In genomic region chr17:71921726-71922320, GRCh38 we compare ENCODE assay signal across 13 cellular contexts.
DNase-seq lines count a peak whose midpoint lies in the region; ATAC-seq and TF ChIP-seq lines count a peak whose summit lies in the region.
"Had no signal": no experiment of that assay in that cellular context is flagged by ENCODE, and none has a peak within 500 bp of the region (broad histone marks: within the 10 kb centered on the region; RNA-seq: fewer than 3 reads in every experiment).

No MANE protein-coding gene starts in this region.

- peak overlapping the region; percentile 63 for H3K9ac ChIP-seq in mammary epithelial cell (ENCODE audit: insufficient read depth, low read length)

- H3K4me1 ChIP-seq in mammary epithelial cell (ENCODE audit: insufficient read depth, low read length) = peaks cover 21% of the 10 kb centered on the region
- peaks cover 6% of the 10 kb centered on the region for H3K4me1 ChIP-seq in psoas muscle
- H3K4me1 ChIP-seq: vagina had no signal

- no peaks in the 10 kb centered on the region for H4K20me1 ChIP-seq in mammary epithelial cell (ENCODE audit: insufficient read depth, low read length)

- DNase-seq in activated T-cell treated with anti-CD3 and anti-CD28 coated beads, Interleukin-2, amount 50 U/mL, for 4 hours = no peak
- no peak for DNase-seq in activated T-cell treated with anti-CD3 and anti-CD28 coated beads, Interleukin-2, amount 50 U/mL, for 48 hours
- DNase-seq in HT1080 (ENCODE audit: low read depth) (peak; percentile 18), mammary epithelial cell (peak; percentile 85), psoas muscle (no peak), NCI-H2227 treated with DMSO at 0.1 percent for 48 hours (lab: John Stamatoyannopoulos, UW) (no peak), left lobe of liver (ENCODE audit: low spot score) (no peak), KG1 (lab: John Stamatoyannopoulos, UW) (no peak)
- DNase-seq: GF-D8, NCI-H1092 treated with DMSO at 0.1 percent for 48 hours, NCI-H526 treated with DMSO at 0.1 percent for 48 hours had no signal

- in situ Hi-C loops in mammary epithelial cell (cut with MboI; ENCODE audit: low sequenced_read_pairs in 2 of 2) = no loop called here

- peak; percentile 66 for ATAC-seq in activated T-cell treated with anti-CD3 and anti-CD28 coated beads, Interleukin-2, amount 50 U/mL, for 4 hours
- ATAC-seq in psoas muscle (no peak), left lobe of liver (no peak)

- H3K9me3 ChIP-seq in mammary epithelial cell (replicated peaks; ENCODE audit: insufficient read depth, low read length) = no peaks in the 10 kb centered on the region
- no peaks in the 10 kb centered on the region for H3K9me3 ChIP-seq in psoas muscle
- H3K9me3 ChIP-seq: neutrophil, vagina had no signal

- CTCF ChIA-PET in mammary epithelial cell (lab: Charles Lee; ENCODE audit: low non-redundant PET) = no interaction called here

- H3K36me3 ChIP-seq in mammary epithelial cell (ENCODE audit: insufficient read depth, low read length) (no peaks in the 10 kb centered on the region), psoas muscle (ENCODE audit: insufficient read depth in 1 of 2, low read depth in 1 of 2) (no peaks in the 10 kb centered on the region)
- H3K36me3 ChIP-seq: neutrophil, vagina had no signal

- dilution Hi-C loops in mammary epithelial cell (cut with HindIII; ENCODE audit: low sequenced_read_pairs) = no loop called here

- no peaks in the 10 kb centered on the region for H3K27me3 Mint-ChIP-seq in activated T-cell treated with anti-CD3 and anti-CD28 coated beads, Interleukin-2, amount 50 U/mL, for 4 hours (ENCODE audit: low read depth)

- TF ChIP-seq CTCF in mammary epithelial cell (conservative IDR thresholded peaks at IDR 0.05 in 1 of 2, IDR thresholded peaks at IDR 0.05 in 1 of 2; ENCODE audit: extremely low read depth in 1 of 2, insufficient read depth in 1 of 2, low read depth in 1 of 2, low read length in 2 of 2) = no peak
- no peak for TF ChIP-seq CTCF in psoas muscle (IDR thresholded peaks at IDR 0.05)

- no peaks in the 10 kb centered on the region for H3K36me3 Mint-ChIP-seq in activated T-cell treated with anti-CD3 and anti-CD28 coated beads, Interleukin-2, amount 50 U/mL, for 4 hours (ENCODE audit: insufficient read depth)

- H3K27ac ChIP-seq in mammary epithelial cell (ENCODE audit: insufficient read depth, low read depth, low read length) (peak overlapping the region; percentile 93), psoas muscle (peak overlapping the region; percentile 38)
- H3K27ac ChIP-seq: neutrophil, vagina had no signal

- H2AFZ ChIP-seq in mammary epithelial cell (ENCODE audit: low read depth, low read length) = peak overlapping the region; percentile 41

- WGBS in mammary epithelial cell (ENCODE audit: low coverage, missing lambda C conversion rate) = 61% methylated on average over 2 of the region's 2 CpGs
- WGBS in psoas muscle, 3 donors = 84 to 95% (median 95%) methylated on average over 2 of the region's 2 CpGs

- TSS peak; percentile 46 for BruUV-seq in mammary epithelial cell (replicated peaks; lab: Mats Ljungman, UMichigan)

- no peaks in the 10 kb centered on the region for H3K79me2 ChIP-seq in mammary epithelial cell (ENCODE audit: insufficient read depth, low read length)

- H3K9me3 Mint-ChIP-seq in activated T-cell treated with anti-CD3 and anti-CD28 coated beads, Interleukin-2, amount 50 U/mL, for 4 hours = peaks cover 10% of the 10 kb centered on the region

- no peak overlapping the region for H3K4me3 Mint-ChIP-seq in activated T-cell treated with anti-CD3 and anti-CD28 coated beads, Interleukin-2, amount 50 U/mL, for 4 hours

- no peaks in the 10 kb centered on the region for H3K4me1 Mint-ChIP-seq in activated T-cell treated with anti-CD3 and anti-CD28 coated beads, Interleukin-2, amount 50 U/mL, for 4 hours (ENCODE audit: low read depth)

- H3K27me3 ChIP-seq in mammary epithelial cell (ENCODE audit: insufficient read depth, low read length) (no peaks in the 10 kb centered on the region), psoas muscle (ENCODE audit: insufficient read depth in 3 of 3, low read length in 2 of 3) (no peaks in the 10 kb centered on the region)
- H3K27me3 ChIP-seq: neutrophil, vagina had no signal

- intact Hi-C loops in mammary epithelial cell (cut with micrococcal nuclease) (no loop called here), psoas muscle (cut with DNase I) (loop anchor here in 1 of 2 donors (10.0 kb wide), 2 partner anchors 53 to 193 kb away; no protein-coding TSS in a partner anchor)

- H3K4me3 ChIP-seq in mammary epithelial cell (replicated peaks in 1 of 3; ENCODE audit: insufficient read depth in 1 of 3, low read depth in 2 of 3, low read length in 3 of 3) (no peak overlapping the region), psoas muscle (no peak overlapping the region)
- H3K4me3 ChIP-seq: vagina had no signal

- H3K4me2 ChIP-seq in mammary epithelial cell (ENCODE audit: insufficient read depth, low read depth, low read length) = peak overlapping the region; percentile 48

Comparison
In these comparisons a context has a peak if more than half of its experiments do, and no peak if none do; other contexts are left out.
1. ATAC-seq: peak in activated T-cell treated with anti-CD3 and anti-CD28 coated beads, Interleukin-2, amount 50 U/mL, for 4 hours (2 of 2); none in psoas muscle (0 of 4) and left lobe of liver (single experiment).
2. DNase-seq: peak in HT1080 (single experiment) and mammary epithelial cell (single experiment); none in activated T-cell treated with anti-CD3 and anti-CD28 coated beads, Interleukin-2, amount 50 U/mL, for 4 hours (single experiment), activated T-cell treated with anti-CD3 and anti-CD28 coated beads, Interleukin-2, amount 50 U/mL, for 48 hours (0 of 2), psoas muscle (0 of 2), NCI-H2227 treated with DMSO at 0.1 percent for 48 hours (single experiment), left lobe of liver (single experiment) and KG1 (single experiment).